In the genomic region with DNA sequence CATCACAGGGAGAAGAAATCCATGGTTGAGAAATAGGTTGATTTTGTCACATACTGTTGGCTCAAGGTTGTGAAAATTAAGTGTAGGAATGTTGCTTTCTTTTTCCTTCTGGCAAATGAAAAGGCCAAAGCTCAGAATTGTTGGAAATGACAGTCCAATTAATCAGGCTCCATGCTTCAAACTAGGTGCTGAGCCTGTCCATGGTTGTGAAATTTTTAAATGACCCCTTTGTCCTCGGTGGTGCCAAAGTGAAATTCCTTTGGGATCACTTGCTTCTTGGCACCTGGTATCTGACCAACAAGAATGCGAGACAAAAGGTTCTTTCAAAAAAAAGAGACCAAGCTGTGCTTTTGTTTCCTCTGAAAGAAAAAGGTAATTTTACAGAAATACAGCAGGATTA, we compare ENCODE assay signal across 1 cellular context.
TF ChIP-seq lines count a peak whose summit lies in the region.

No MANE protein-coding gene starts in this region.

TF ChIP-seq in GM23338, 12 proteins besides CTCF, POLR2A, EP300 and RAD21 (continued from another document):
- TF ChIP-seq, protein P1, sequence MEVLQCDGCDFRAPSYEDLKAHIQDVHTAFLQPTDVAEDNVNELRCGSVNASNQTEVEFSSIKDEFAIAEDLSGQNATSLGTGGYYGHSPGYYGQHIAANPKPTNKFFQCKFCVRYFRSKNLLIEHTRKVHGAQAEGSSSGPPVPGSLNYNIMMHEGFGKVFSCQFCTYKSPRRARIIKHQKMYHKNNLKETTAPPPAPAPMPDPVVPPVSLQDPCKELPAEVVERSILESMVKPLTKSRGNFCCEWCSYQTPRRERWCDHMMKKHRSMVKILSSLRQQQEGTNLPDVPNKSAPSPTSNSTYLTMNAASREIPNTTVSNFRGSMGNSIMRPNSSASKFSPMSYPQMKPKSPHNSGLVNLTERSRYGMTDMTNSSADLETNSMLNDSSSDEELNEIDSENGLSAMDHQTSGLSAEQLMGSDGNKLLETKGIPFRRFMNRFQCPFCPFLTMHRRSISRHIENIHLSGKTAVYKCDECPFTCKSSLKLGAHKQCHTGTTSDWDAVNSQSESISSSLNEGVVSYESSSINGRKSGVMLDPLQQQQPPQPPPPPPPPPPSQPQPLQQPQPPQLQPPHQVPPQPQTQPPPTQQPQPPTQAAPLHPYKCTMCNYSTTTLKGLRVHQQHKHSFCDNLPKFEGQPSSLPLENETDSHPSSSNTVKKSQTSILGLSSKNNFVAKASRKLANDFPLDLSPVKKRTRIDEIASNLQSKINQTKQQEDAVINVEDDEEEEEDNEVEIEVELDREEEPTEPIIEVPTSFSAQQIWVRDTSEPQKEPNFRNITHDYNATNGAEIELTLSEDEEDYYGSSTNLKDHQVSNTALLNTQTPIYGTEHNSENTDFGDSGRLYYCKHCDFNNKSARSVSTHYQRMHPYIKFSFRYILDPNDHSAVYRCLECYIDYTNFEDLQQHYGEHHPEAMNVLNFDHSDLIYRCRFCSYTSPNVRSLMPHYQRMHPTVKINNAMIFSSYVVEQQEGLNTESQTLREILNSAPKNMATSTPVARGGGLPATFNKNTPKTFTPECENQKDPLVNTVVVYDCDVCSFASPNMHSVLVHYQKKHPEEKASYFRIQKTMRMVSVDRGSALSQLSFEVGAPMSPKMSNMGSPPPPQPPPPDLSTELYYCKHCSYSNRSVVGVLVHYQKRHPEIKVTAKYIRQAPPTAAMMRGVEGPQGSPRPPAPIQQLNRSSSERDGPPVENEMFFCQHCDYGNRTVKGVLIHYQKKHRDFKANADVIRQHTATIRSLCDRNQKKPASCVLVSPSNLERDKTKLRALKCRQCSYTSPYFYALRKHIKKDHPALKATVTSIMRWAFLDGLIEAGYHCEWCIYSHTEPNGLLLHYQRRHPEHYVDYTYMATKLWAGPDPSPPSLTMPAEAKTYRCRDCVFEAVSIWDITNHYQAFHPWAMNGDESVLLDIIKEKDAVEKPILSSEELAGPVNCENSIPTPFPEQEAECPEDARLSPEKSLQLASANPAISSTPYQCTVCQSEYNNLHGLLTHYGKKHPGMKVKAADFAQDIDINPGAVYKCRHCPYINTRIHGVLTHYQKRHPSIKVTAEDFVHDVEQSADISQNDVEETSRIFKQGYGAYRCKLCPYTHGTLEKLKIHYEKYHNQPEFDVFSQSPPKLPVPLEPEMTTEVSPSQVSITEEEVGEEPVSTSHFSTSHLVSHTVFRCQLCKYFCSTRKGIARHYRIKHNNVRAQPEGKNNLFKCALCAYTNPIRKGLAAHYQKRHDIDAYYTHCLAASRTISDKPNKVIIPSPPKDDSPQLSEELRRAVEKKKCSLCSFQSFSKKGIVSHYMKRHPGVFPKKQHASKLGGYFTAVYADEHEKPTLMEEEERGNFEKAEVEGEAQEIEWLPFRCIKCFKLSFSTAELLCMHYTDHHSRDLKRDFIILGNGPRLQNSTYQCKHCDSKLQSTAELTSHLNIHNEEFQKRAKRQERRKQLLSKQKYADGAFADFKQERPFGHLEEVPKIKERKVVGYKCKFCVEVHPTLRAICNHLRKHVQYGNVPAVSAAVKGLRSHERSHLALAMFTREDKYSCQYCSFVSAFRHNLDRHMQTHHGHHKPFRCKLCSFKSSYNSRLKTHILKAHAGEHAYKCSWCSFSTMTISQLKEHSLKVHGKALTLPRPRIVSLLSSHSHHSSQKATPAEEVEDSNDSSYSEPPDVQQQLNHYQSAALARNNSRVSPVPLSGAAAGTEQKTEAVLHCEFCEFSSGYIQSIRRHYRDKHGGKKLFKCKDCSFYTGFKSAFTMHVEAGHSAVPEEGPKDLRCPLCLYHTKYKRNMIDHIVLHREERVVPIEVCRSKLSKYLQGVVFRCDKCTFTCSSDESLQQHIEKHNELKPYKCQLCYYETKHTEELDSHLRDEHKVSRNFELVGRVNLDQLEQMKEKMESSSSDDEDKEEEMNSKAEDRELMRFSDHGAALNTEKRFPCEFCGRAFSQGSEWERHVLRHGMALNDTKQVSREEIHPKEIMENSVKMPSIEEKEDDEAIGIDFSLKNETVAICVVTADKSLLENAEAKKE (CRISPR knock-in tag; IDR thresholded peaks at IDR 0.05), result 0 out of 2 replicates have a peak, but pooled peaks have one; percentile 52
- no peak for TF ChIP-seq EZH2phosphoT487 (IDR thresholded peaks at IDR 0.05; ENCODE audit: unreplicated experiment)
TF ChIP-seq in GM23338: peak in this region for 1.
